In the genomic region with DNA sequence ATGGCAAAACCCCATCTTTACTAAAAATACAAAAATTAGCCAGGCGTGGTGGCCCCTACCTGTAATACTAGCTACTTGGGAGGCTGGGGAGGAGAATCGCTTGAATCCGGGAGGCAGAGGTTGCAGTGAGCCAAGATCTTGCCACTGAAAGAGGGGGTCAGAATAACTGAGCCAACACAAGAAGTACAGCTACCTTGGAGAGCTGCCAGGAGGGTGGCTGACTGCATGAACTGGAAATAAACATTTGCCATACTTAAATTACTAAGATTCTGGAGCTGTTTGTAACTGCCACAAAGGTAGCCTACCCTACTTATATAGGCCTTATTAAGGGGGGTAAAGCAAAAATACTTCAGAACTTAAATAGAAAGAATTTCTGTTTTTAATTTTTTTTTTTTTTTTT, we compare ENCODE assay signal across 16 cellular contexts. TPM values are rescaled to one million over a fixed set of nuclear protein-coding genes. Genes with fewer than 3 reads are reported as not detected.
DNase-seq lines count a peak whose midpoint lies in the region; ATAC-seq, FAIRE-seq and TF ChIP-seq lines count a peak whose summit lies in the region.
"Had no signal": no experiment of that assay in that cellular context is flagged by ENCODE, and none has a peak within 500 bp of the region (broad histone marks: within the 10 kb centered on the region; RNA-seq: fewer than 3 reads in every experiment).

No MANE protein-coding gene starts in this region.

- TF ChIP-seq CTCF in A549 (IDR thresholded peaks at IDR 0.05) (no peak), foreskin fibroblast (IDR thresholded peaks at IDR 0.05; ENCODE audit: low read depth, low read length) (no peak), smooth muscle cell (IDR thresholded peaks at IDR 0.05; ENCODE audit: borderline replicate concordance, insufficient read depth, poor library complexity, severe bottlenecking) (no peak)

- no peak for TF ChIP-seq RAD21 in A549 (conservative IDR thresholded peaks at IDR 0.05 in 1 of 2, IDR thresholded peaks at IDR 0.05 in 1 of 2)

- H3K4me2 ChIP-seq in A549 = no peak overlapping the region
- H3K4me2 ChIP-seq in smooth muscle cell = no peak overlapping the region
- H3K4me2 ChIP-seq: PC-9 had no signal

- FAIRE-seq in A549 (lab: Jason Lieb, UNC) = no peak
- FAIRE-seq: D721Med had no signal

- TF ChIP-seq EP300 in A549 (IDR thresholded peaks at IDR 0.05) = no peak

- no peaks in the 10 kb centered on the region for H3F3A ChIP-seq in smooth muscle cell (ENCODE audit: low read depth)

- no peaks in the 10 kb centered on the region for H3K79me2 ChIP-seq in smooth muscle cell (ENCODE audit: low read depth)

- H3K9me3 ChIP-seq in A549 (no peaks in the 10 kb centered on the region), smooth muscle cell (replicated peaks; ENCODE audit: low read depth) (no peaks in the 10 kb centered on the region)
- H3K9me3 ChIP-seq: left lung had no signal

- no peaks in the 10 kb centered on the region for H3K27me3 ChIP-seq in smooth muscle cell (ENCODE audit: low read depth)
- H3K27me3 ChIP-seq: left lung had no signal

- H3K36me3 ChIP-seq in smooth muscle cell (ENCODE audit: low read depth) = no peaks in the 10 kb centered on the region
- H3K36me3 ChIP-seq: left lung had no signal

- no peak for TF ChIP-seq POLR2A in A549 (IDR thresholded peaks at IDR 0.05; ENCODE audit: low read length)

- no peaks in the 10 kb centered on the region for H4K20me1 ChIP-seq in smooth muscle cell (ENCODE audit: low read depth)

- WGBS in A549 (ENCODE audit: missing lambda C conversion rate) = 94% methylated on average over 3 of the region's 3 CpGs
- WGBS in smooth muscle cell (ENCODE audit: low lambda C conversion rate) = 89% methylated on average over 3 of the region's 3 CpGs

- H3K4me3 ChIP-seq in A549 = no peak overlapping the region
- no peak overlapping the region for H3K4me3 ChIP-seq in foreskin fibroblast (ENCODE audit: low read depth in 1 of 2, low read length in 2 of 2)
- H3K4me3 ChIP-seq in smooth muscle cell = no peak overlapping the region
- H3K4me3 ChIP-seq: left lung, PC-9 had no signal

- no peak overlapping the region for H2AFZ ChIP-seq in smooth muscle cell (ENCODE audit: low read depth)
- H2AFZ ChIP-seq: PC-9 had no signal

- POLR2A ChIA-PET in A549 (lab: Yijun Ruan, JAX) = interaction anchor here (0.6 kb wide), 1 partner anchor 11 kb away, joined by 3 read pairs; no protein-coding TSS in a partner anchor

- H3K27ac ChIP-seq in A549 (no peak overlapping the region), smooth muscle cell (ENCODE audit: low read depth) (no peak overlapping the region)
- H3K27ac ChIP-seq: left lung, PC-9 had no signal

- no peak overlapping the region for H3K9ac ChIP-seq in smooth muscle cell (ENCODE audit: low read depth)

- ATAC-seq in A549 (no peak), GM18907 (IDR thresholded peaks at IDR 0.05; ENCODE audit: unreplicated experiment) (no peak), HG03439 (IDR thresholded peaks at IDR 0.05; ENCODE audit: unreplicated experiment) (no peak)
- ATAC-seq: esophagus mucosa, left lung, T-cell had no signal

- CTCF ChIA-PET in A549 (lab: Yijun Ruan, JAX) = interaction anchor here (0.7 to 0.8 kb wide), 3 partner anchors 11 to 74 kb away, joined by 3 read pairs; no protein-coding TSS in a partner anchor

- H3K4me1 ChIP-seq in A549 (no peaks in the 10 kb centered on the region), smooth muscle cell (ENCODE audit: low read depth) (peaks cover 6% of the 10 kb centered on the region)

- no peak for DNase-seq in A549 (ENCODE audit: low read depth in 1 of 2, low spot score in 1 of 2)
- DNase-seq in H4 (ENCODE audit: low spot score) = peak; percentile 64
- peak; percentile 61 for DNase-seq in astrocyte of the hippocampus (ENCODE audit: low read depth, low spot score)
- DNase-seq in foreskin fibroblast = peak; percentile 14 to 50
- no peak for DNase-seq in smooth muscle cell (lab: John Stamatoyannopoulos, UW; ENCODE audit: unreplicated experiment)
- DNase-seq in activated effector memory CD4-positive, alpha-beta T cell treated with Interleukin-2 at 50 U/mL for 16 hours = no peak
- DNase-seq: amygdala, left lung, naive B cell, NCI-H1694, PC-9, T-cell had no signal

TF ChIP-seq in A549, 52 proteins besides CTCF, POLR2A, EP300 and RAD21:
- TF ChIP-seq, protein P1, sequence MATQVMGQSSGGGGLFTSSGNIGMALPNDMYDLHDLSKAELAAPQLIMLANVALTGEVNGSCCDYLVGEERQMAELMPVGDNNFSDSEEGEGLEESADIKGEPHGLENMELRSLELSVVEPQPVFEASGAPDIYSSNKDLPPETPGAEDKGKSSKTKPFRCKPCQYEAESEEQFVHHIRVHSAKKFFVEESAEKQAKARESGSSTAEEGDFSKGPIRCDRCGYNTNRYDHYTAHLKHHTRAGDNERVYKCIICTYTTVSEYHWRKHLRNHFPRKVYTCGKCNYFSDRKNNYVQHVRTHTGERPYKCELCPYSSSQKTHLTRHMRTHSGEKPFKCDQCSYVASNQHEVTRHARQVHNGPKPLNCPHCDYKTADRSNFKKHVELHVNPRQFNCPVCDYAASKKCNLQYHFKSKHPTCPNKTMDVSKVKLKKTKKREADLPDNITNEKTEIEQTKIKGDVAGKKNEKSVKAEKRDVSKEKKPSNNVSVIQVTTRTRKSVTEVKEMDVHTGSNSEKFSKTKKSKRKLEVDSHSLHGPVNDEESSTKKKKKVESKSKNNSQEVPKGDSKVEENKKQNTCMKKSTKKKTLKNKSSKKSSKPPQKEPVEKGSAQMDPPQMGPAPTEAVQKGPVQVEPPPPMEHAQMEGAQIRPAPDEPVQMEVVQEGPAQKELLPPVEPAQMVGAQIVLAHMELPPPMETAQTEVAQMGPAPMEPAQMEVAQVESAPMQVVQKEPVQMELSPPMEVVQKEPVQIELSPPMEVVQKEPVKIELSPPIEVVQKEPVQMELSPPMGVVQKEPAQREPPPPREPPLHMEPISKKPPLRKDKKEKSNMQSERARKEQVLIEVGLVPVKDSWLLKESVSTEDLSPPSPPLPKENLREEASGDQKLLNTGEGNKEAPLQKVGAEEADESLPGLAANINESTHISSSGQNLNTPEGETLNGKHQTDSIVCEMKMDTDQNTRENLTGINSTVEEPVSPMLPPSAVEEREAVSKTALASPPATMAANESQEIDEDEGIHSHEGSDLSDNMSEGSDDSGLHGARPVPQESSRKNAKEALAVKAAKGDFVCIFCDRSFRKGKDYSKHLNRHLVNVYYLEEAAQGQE (IDR thresholded peaks at IDR 0.05) = peak; percentile 35; the same call in 1 of the 2 replicates
- TF ChIP-seq NPAS2 (CRISPR knock-in tag; IDR thresholded peaks at IDR 0.05; ENCODE audit: borderline replicate concordance) (no peak), NR3C1 (IDR thresholded peaks at IDR 0.05) (no peak), HOXB13 (CRISPR knock-in tag; IDR thresholded peaks at IDR 0.05; ENCODE audit: low read depth) (no peak), RARB (CRISPR knock-in tag; IDR thresholded peaks at IDR 0.05) (no peak), MAZ (IDR thresholded peaks at IDR 0.05; ENCODE audit: borderline replicate concordance, low read depth, low read length) (no peak), PHF8 (IDR thresholded peaks at IDR 0.05; ENCODE audit: borderline replicate concordance, low read depth) (no peak), HEYL (CRISPR knock-in tag; IDR thresholded peaks at IDR 0.05) (no peak)
- TF ChIP-seq, protein P2, sequence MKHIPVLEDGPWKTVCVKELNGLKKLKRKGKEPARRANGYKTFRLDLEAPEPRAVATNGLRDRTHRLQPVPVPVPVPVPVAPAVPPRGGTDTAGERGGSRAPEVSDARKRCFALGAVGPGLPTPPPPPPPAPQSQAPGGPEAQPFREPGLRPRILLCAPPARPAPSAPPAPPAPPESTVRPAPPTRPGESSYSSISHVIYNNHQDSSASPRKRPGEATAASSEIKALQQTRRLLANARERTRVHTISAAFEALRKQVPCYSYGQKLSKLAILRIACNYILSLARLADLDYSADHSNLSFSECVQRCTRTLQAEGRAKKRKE (CRISPR knock-in tag; IDR thresholded peaks at IDR 0.05; ENCODE audit: low read depth) = no peak

RNA-seq across cellular contexts. Expression of a gene that starts 15.4 kb away (rescaled TPM):
- polyA plus RNA-seq in A549 (2011; rRNA removed) = 23.3 TPM in 2 replicates
- polyA plus RNA-seq in A549 (2012; cell fraction: cytosol; rRNA removed) = 9.8 and 9.9 TPM in 2 replicates
- 4.2 and 6.7 TPM in 2 replicates for polyA plus RNA-seq in A549 (2012; cell fraction: nucleus; rRNA removed)
- polyA plus RNA-seq in A549 (2017; fragmentation: RNase III; extraction: RNeasy Plus Mini Kit Qiagen cat#74134 plus additional on column Dnase treatment) = 20.7 to 22.0 TPM (median 21.1 TPM) in 3 replicates
- 12.4 and 14.3 TPM in 2 replicates for polyA minus RNA-seq in A549 (2011; rRNA and poly(A)+ RNA removed)
- total RNA-seq in H4 (2014; rRNA removed; shearing (Covaris generic)) = 5.3 and 6.1 TPM in 2 replicates
- 3.6 and 4.5 TPM in 2 replicates for total RNA-seq in smooth muscle cell
- polyA plus RNA-seq in smooth muscle cell = 2.5 and 2.6 TPM in 2 replicates

Comparison
In these comparisons a context has a peak if more than half of its experiments do, and no peak if none do; other contexts are left out.
1. DNase-seq: peak in H4 (single experiment), astrocyte of the hippocampus (single experiment) and foreskin fibroblast (2 of 2); none in A549 (0 of 2), smooth muscle cell (single experiment) and activated effector memory CD4-positive, alpha-beta T cell treated with Interleukin-2 at 50 U/mL for 16 hours (single experiment).